8 cellular contexts compared by ENCODE assay signal in the genomic region with DNA sequence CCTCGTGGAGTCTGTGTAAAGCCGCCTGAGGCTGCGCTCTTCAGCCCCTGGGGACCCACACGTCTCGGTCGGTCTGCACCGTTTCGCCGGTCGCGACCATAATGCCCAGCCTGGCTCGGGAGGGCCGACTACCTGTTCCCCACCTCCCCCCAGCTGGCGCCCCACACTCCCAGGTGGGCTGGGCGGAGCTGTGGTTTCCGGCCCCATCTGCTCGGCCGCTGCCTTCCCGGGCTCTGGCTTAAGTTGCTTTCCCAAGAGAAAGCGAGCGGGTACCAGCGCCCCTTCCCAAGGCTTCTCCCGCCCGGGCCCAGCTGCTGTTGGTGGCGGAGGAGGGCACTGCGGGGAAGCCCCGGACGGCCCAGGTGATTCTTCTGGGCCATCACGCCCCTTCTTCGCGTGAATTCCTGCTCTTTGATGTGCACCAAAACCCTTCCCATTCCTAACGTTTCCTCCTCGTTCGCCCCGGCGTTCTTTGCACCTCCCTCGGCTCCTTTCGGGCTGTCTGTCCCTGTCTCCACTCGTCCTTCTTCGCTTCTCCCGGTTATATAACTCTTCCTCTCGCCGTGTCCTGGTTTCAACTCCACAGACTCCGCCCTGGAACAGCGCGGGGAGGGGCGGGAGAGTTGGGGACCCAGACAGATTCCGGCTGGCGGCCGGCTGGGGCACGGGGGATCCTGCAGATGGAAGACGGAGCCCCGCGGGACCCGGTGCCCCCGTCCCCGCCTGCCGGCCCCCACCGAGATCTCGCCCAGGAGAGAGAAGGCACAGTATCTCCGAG. TPM values are rescaled to one million over a fixed set of nuclear protein-coding genes. Genes with fewer than 3 reads are reported as not detected.
A peak's percentile ranks its signal among the peaks of the same experiment; 100 is the strongest.
DNase-seq lines count a peak whose midpoint lies in the region; ATAC-seq and TF ChIP-seq lines count a peak whose summit lies in the region.

No MANE protein-coding gene starts in this region.

- H3K4me1 ChIP-seq in prostate gland (replicated peaks): peaks cover 22% of the 10 kb centered on the region

- H3K4me3 ChIP-seq in prostate gland: peak overlapping the region; percentile 75 to 83

- peak in 1 of 4 experiments; percentile 6 for TF ChIP-seq CTCF in prostate gland (IDR thresholded peaks at IDR 0.05)

- H3K9me3 ChIP-seq in prostate gland: no peaks in the 10 kb centered on the region

- intact Hi-C loops in prostate gland (cut with DNase I): loop anchor here (10.0 kb wide), 1 partner anchor 601 kb away; a partner anchor contains a TSS

- under 1% methylated on average over 59 of the region's 61 CpGs for WGBS in prostate gland

- TF ChIP-seq POLR2A in prostate gland (IDR thresholded peaks at IDR 0.05): peak; percentile 61

- ATAC-seq in HG02852 (IDR thresholded peaks at IDR 0.05; ENCODE audit: unreplicated experiment) (peak; percentile 24), HG02885 (IDR thresholded peaks at IDR 0.05; ENCODE audit: poor library complexity, unreplicated experiment) (no peak)

- peak overlapping the region; percentile 95 to 98 for H3K27ac ChIP-seq in prostate gland

- no peaks in the 10 kb centered on the region for H3K36me3 ChIP-seq in prostate gland

- DNase-seq in activated CD8-positive, alpha-beta memory T cell treated with anti-CD3 and anti-CD28 coated beads for 24 hours: peak; percentile 77
- no peak for DNase-seq in activated CD8-positive, alpha-beta memory T cell treated with anti-CD3 and anti-CD28 coated beads, Interleukin-2, amount 50 U/mL, for 48 hours
- peak; percentile 82 for DNase-seq in NCI-H748 (lab: John Stamatoyannopoulos, UW; ENCODE audit: unreplicated experiment)
- DNase-seq in anterior cingulate cortex (lab: John Stamatoyannopoulos, UW): peak in 51 of 58 donors; percentile 15 to 81 (median 62)
- DNase-seq in hepatic stellate cell (ENCODE audit: low spot score): peak; percentile 63
- peak; percentile 68 for DNase-seq in prostate gland (ENCODE audit: low spot score)

- no peaks in the 10 kb centered on the region for H3K27me3 ChIP-seq in prostate gland (replicated peaks; ENCODE audit: insufficient read depth)

RNA-seq across cellular contexts. Expression of a gene that starts 2.0 kb away (rescaled TPM):
- total RNA-seq in prostate gland: 10 to 100 TPM; 12.7 to 30.2 TPM

RNA-seq across cellular contexts. Expression of a gene that starts 18.9 kb away (rescaled TPM):
- total RNA-seq in prostate gland: 10 to 100 TPM; 11.1 to 15.7 TPM

RNA-seq across cellular contexts. Expression of a gene that starts 21.4 kb away (rescaled TPM):
- total RNA-seq in prostate gland: 100 to 1,000 TPM in 1 of 2 donors, 10 to 100 TPM in 1; 74.6 to 163 TPM

RNA-seq across cellular contexts. Expression of a gene that starts 21.8 kb away (rescaled TPM):
- total RNA-seq in prostate gland: 10 to 100 TPM in 1 of 2 donors, 1 to 10 TPM in 1; 5.7 to 20.8 TPM

RNA-seq across cellular contexts. Expression of a gene that starts 52.6 kb away (rescaled TPM):
- 100 to 1,000 TPM; 166 to 196 TPM for total RNA-seq in prostate gland
